1 cellular context compared by ENCODE assay signal in genomic region chr2:219537657-219538487, GRCh38.
A peak's percentile ranks its signal among the peaks of the same experiment; 100 is the strongest.
TF ChIP-seq lines count a peak whose summit lies in the region.

No MANE protein-coding gene starts in this region.

TF ChIP-seq in HEK293, 187 proteins besides CTCF, POLR2A, EP300 and RAD21:
- TF ChIP-seq GLIS1 (tag by site-specific recombination; IDR thresholded peaks at IDR 0.05), result peak; percentile 89
- no peak for TF ChIP-seq PRDM2 (tag by site-specific recombination; IDR thresholded peaks at IDR 0.05; ENCODE audit: borderline replicate concordance)
- TF ChIP-seq ZNF513 (tag by site-specific recombination; IDR thresholded peaks at IDR 0.05), result no peak
- peak; percentile 62; the same call in 1 of the 2 replicates for TF ChIP-seq KLF17 (tag by site-specific recombination; IDR thresholded peaks at IDR 0.05)
- peak; percentile 85 for TF ChIP-seq PRDM10 (tag by site-specific recombination; IDR thresholded peaks at IDR 0.05)
- TF ChIP-seq ZIC2 (tag by site-specific recombination; IDR thresholded peaks at IDR 0.05), result peak; percentile 90
